In genomic region chr10:89515031-89515841, GRCh38 we compare ENCODE assay signal across 9 cellular contexts. TPM values are rescaled to one million over a fixed set of nuclear protein-coding genes. Genes with fewer than 3 reads are reported as not detected.
DNase-seq lines count a peak whose midpoint lies in the region; ATAC-seq and TF ChIP-seq lines count a peak whose summit lies in the region.
"Had no signal": no experiment of that assay in that cellular context is flagged by ENCODE, and none has a peak within 500 bp of the region (broad histone marks: within the 10 kb centered on the region; RNA-seq: fewer than 3 reads in every experiment).

No MANE protein-coding gene starts in this region.

- dilution Hi-C loops in IMR-90 (cut with HindIII; ENCODE audit: low sequenced_read_pairs, unreplicated experiment): no loop called here

- peak overlapping the region; percentile 88 for H2BK15ac ChIP-seq in IMR-90 (ENCODE audit: low read depth, low read length)

- CTCF ChIA-PET in IMR-90 (lab: Yijun Ruan, JAX): interaction anchor here (0.5 to 1.0 kb wide), 3 partner anchors 12 to 397 kb away, joined by 3 read pairs; no protein-coding TSS in a partner anchor

- peak overlapping the region; percentile 70 for H3K14ac ChIP-seq in IMR-90 (replicated peaks; ENCODE audit: low read depth, low read length)

- H4K20me1 ChIP-seq in IMR-90 (ENCODE audit: insufficient read depth, low read length): no peaks in the 10 kb centered on the region

- no peaks in the 10 kb centered on the region for H3K27me3 Mint-ChIP-seq in glutamatergic neuron (ENCODE audit: unreplicated experiment)

- peak overlapping the region; percentile 40; the same call in 1 of the 2 replicates for H4K5ac ChIP-seq in IMR-90 (ENCODE audit: low read depth, low read length)

- peak overlapping the region; percentile 79 for H3K27ac ChIP-seq in IMR-90 (ENCODE audit: insufficient read depth, low read length)
- H3K27ac ChIP-seq in duodenal mucosa (ENCODE audit: low read depth, low read length): peak overlapping the region; percentile 26
- H3K27ac ChIP-seq in lower lobe of right lung: peak overlapping the region; percentile 47
- H3K27ac ChIP-seq in upper lobe of right lung: peak overlapping the region; percentile 32

- H2AK9ac ChIP-seq in IMR-90 (replicated peaks; ENCODE audit: low read depth, low read length, poor library complexity): no peak overlapping the region

- H3K36me3 ChIP-seq in IMR-90 (ENCODE audit: control insufficient read depth, insufficient read depth, low read length) (no peaks in the 10 kb centered on the region), duodenal mucosa (ENCODE audit: control insufficient read depth in 1 of 2, insufficient read depth in 2 of 2, low read length in 2 of 2) (no peaks in the 10 kb centered on the region), lower lobe of right lung (no peaks in the 10 kb centered on the region), upper lobe of right lung (no peaks in the 10 kb centered on the region)

- peak overlapping the region; percentile 49 for H3K23ac ChIP-seq in IMR-90 (ENCODE audit: low read depth, low read length)

- H2BK20ac ChIP-seq in IMR-90 (ENCODE audit: low read depth, low read length): peak overlapping the region; percentile 80

- peak overlapping the region; percentile 81 for H3K4ac ChIP-seq in IMR-90 (ENCODE audit: low read depth, low read length)

- H3K27ac Mint-ChIP-seq in glutamatergic neuron (ENCODE audit: unreplicated experiment): no peak overlapping the region

- peak overlapping the region; percentile 72 for H2AK5ac ChIP-seq in IMR-90 (ENCODE audit: low read depth, low read length)

- H3K56ac ChIP-seq in IMR-90 (ENCODE audit: extremely low read depth, insufficient read depth, low read length): peak overlapping the region; percentile 81

- peak overlapping the region; percentile 62 for H3K4me2 ChIP-seq in IMR-90 (ENCODE audit: low read depth, low read length)

- H3K4me1 ChIP-seq in IMR-90 (ENCODE audit: control insufficient read depth, insufficient read depth, low read length) (peaks cover 24% of the 10 kb centered on the region), duodenal mucosa (ENCODE audit: control insufficient read depth in 1 of 2, insufficient read depth in 2 of 2, low read length in 2 of 2) (peaks cover 0 to 4% of the 10 kb centered on the region in 2 donors), lower lobe of right lung (no peaks in the 10 kb centered on the region), upper lobe of right lung (no peaks in the 10 kb centered on the region)

- H3K36me3 Mint-ChIP-seq in glutamatergic neuron (ENCODE audit: unreplicated experiment): no peaks in the 10 kb centered on the region

- no TSS peak for BruUV-seq in IMR-90 (replicated peaks; lab: Mats Ljungman, UMichigan)

- H3K4me1 Mint-ChIP-seq in glutamatergic neuron (ENCODE audit: low read depth, unreplicated experiment): no peaks in the 10 kb centered on the region

- peak overlapping the region; percentile 92 for H2BK120ac ChIP-seq in IMR-90 (ENCODE audit: low read depth, low read length)

- DNase-seq in IMR-90 (peak; percentile 100), lower lobe of right lung (no peak), upper lobe of right lung (no peak), GM19238 (ENCODE audit: insufficient read length, low spot score) (no peak), glutamatergic neuron (no peak)
- DNase-seq in activated CD8-positive, alpha-beta memory T cell treated with anti-CD3 and anti-CD28 coated beads for 24 hours: no peak
- DNase-seq: caudate nucleus, NCI-H526 treated with DMSO at 0.1 percent for 48 hours had no signal

- no peak; the same call in 1 of the 2 replicates for TF ChIP-seq RAD21 in IMR-90 (IDR thresholded peaks at IDR 0.05; ENCODE audit: low read length)

- peak overlapping the region; percentile 71 for H3K9ac ChIP-seq in IMR-90 (ENCODE audit: low read depth, low read length)
- no peak overlapping the region for H3K9ac ChIP-seq in duodenal mucosa (ENCODE audit: low read depth in 1 of 2, low read length in 2 of 2)

- no peak overlapping the region for H3K4me3 Mint-ChIP-seq in glutamatergic neuron (ENCODE audit: unreplicated experiment)

- peaks cover 12% of the 10 kb centered on the region for H3K9me1 ChIP-seq in IMR-90 (ENCODE audit: insufficient read depth, low read length)

- in situ Hi-C loops in IMR-90 (cut with MboI; ENCODE audit: low sequenced_read_pairs): no loop called here

- H3K4me3 ChIP-seq in IMR-90 (ENCODE audit: insufficient read depth, low read depth, low read length) (peak overlapping the region; percentile 12; the same call in 1 of the 2 replicates), duodenal mucosa (ENCODE audit: low read depth in 1 of 2, low read length in 2 of 2) (no peak overlapping the region), lower lobe of right lung (no peak overlapping the region), upper lobe of right lung (no peak overlapping the region)

- H2BK5ac ChIP-seq in IMR-90 (ENCODE audit: low read depth, low read length, poor library complexity, severe bottlenecking): peak overlapping the region; percentile 97

- 7% methylated on average over 3 of the region's 8 CpGs; no CpG with 5 or more reads in 1 of the 2 experiments for WGBS in IMR-90 (ENCODE audit: extremely low coverage in 2 of 2, insufficient read length in 1 of 2), 2 experiments

- POLR2A ChIA-PET in IMR-90 (lab: Charles Lee; ENCODE audit: unreplicated experiment): no interaction called here

- intact Hi-C loops in IMR-90 (cut with micrococcal nuclease): loop anchor here (5.0 kb wide), 3 partner anchors 33 to 187 kb away; partner anchors contain the start of gene KIF20B
- intact Hi-C loops in lower lobe of right lung (cut with DNase I): no loop called here
- intact Hi-C loops in upper lobe of right lung (cut with DNase I): no loop called here

- no peaks in the 10 kb centered on the region; the same call in 1 of the 2 replicates for H3K9me3 ChIP-seq in IMR-90 (ENCODE audit: control insufficient read depth, insufficient read depth, low read length)
- H3K9me3 ChIP-seq in duodenal mucosa (ENCODE audit: control insufficient read depth in 1 of 2, low read length in 2 of 2): no peaks in the 10 kb centered on the region
- no peaks in the 10 kb centered on the region for H3K9me3 ChIP-seq in lower lobe of right lung
- H3K9me3 ChIP-seq in upper lobe of right lung: no peaks in the 10 kb centered on the region

- H3K9me3 Mint-ChIP-seq in glutamatergic neuron (ENCODE audit: unreplicated experiment): no peaks in the 10 kb centered on the region

- H2AFZ ChIP-seq in IMR-90 (replicated peaks; ENCODE audit: low read length, poor library complexity): peak overlapping the region; percentile 68

- peak overlapping the region; percentile 62 to 88 for H4K8ac ChIP-seq in IMR-90 (ENCODE audit: low read depth in 2 of 2, low read length in 2 of 2)

- peak overlapping the region; percentile 90; the same call in 1 of the 2 replicates for H3K18ac ChIP-seq in IMR-90 (ENCODE audit: low read depth, low read length)

- H3K27me3 ChIP-seq in IMR-90 (ENCODE audit: control insufficient read depth, insufficient read depth, low read length) (no peaks in the 10 kb centered on the region), duodenal mucosa (ENCODE audit: control insufficient read depth in 1 of 2, insufficient read depth in 2 of 2, low read length in 2 of 2) (no peaks in the 10 kb centered on the region), lower lobe of right lung (ENCODE audit: low read depth) (no peaks in the 10 kb centered on the region), upper lobe of right lung (no peaks in the 10 kb centered on the region)

- 0 out of 4 replicates have a peak, but pooled peaks cover 0 to 3% of the 10 kb centered on the region in 2 experiments for H3K79me1 ChIP-seq in IMR-90 (ENCODE audit: low read depth in 1 of 2, low read length in 2 of 2)

- ATAC-seq in IMR-90 (ENCODE audit: low read depth): peak; percentile 85
- ATAC-seq in lower lobe of right lung: peak; percentile 47 to 57
- ATAC-seq in upper lobe of right lung: peak; percentile 28

- peak overlapping the region; percentile 86 for H4K91ac ChIP-seq in IMR-90 (ENCODE audit: insufficient read depth, low read depth, low read length)

- TF ChIP-seq POLR2A in IMR-90 (IDR thresholded peaks at IDR 0.05; ENCODE audit: low read depth, low read length): peak; percentile 33; the same call in 1 of the 2 replicates

- TF ChIP-seq CTCF in IMR-90 (conservative IDR thresholded peaks at IDR 0.05; ENCODE audit: low read depth, low read length): no peak
- TF ChIP-seq CTCF in lower lobe of right lung (IDR thresholded peaks at IDR 0.05): no peak
- no peak for TF ChIP-seq CTCF in upper lobe of right lung (IDR thresholded peaks at IDR 0.05)
- no peak for TF ChIP-seq CTCF in glutamatergic neuron (IDR thresholded peaks at IDR 0.05; ENCODE audit: partially characterized antibody, unreplicated experiment)

TF ChIP-seq in IMR-90, 13 proteins besides CTCF, POLR2A, EP300 and RAD21 (continues in another document):
- TF ChIP-seq NFE2L2 (IDR thresholded peaks at IDR 0.05; ENCODE audit: low read depth, low read length) (peak; percentile 77; the same call in 1 of the 2 replicates), RFX5 (IDR thresholded peaks at IDR 0.05; ENCODE audit: low read depth, low read length) (no peak), MAFK (IDR thresholded peaks at IDR 0.05; ENCODE audit: low read depth, low read length) (peak; percentile 80), RCOR1 (IDR thresholded peaks at IDR 0.05; ENCODE audit: insufficient replicate concordance, low read length) (no peak), USF2 (IDR thresholded peaks at IDR 0.05; ENCODE audit: low read depth, low read length) (peak; percentile 11; the same call in 1 of the 2 replicates), CEBPB (IDR thresholded peaks at IDR 0.05; ENCODE audit: low read depth, low read length) (peak; percentile 85), MXI1 (IDR thresholded peaks at IDR 0.05; ENCODE audit: borderline replicate concordance, low read depth, low read length) (no peak), BHLHE40 (IDR thresholded peaks at IDR 0.05; ENCODE audit: low read depth, low read length) (peak; percentile 4; the same call in 1 of the 2 replicates), FOS (IDR thresholded peaks at IDR 0.05; ENCODE audit: low read depth, low read length) (peak; percentile 80)

RNA-seq across cellular contexts. Expression of gene SLC16A12, which starts 20.2 kb away (rescaled TPM):
- total RNA-seq in IMR-90 (2012; rRNA removed) (1.6 and 2.2 TPM in 2 replicates), lower lobe of right lung (1.0 TPM), upper lobe of right lung (1.9 TPM), glutamatergic neuron (ENCODE audit: unreplicated experiment) (not detected)
- polyA plus RNA-seq in IMR-90 (2012; rRNA removed): 1.0 and 1.4 TPM in 2 replicates
- 0.45 and 0.50 TPM in 2 replicates for polyA plus RNA-seq in IMR-90 (2012; cell fraction: cytosol; rRNA removed)
- polyA plus RNA-seq in IMR-90 (2012; cell fraction: nucleus; rRNA removed; ENCODE audit: low replicate concordance): 0.26 and 1.4 TPM in 2 replicates

Comparison
In these comparisons a context has a peak if more than half of its experiments do, and no peak if none do; other contexts are left out.
1. ATAC-seq: peak in every context shown above with its lines; median percentile 85 in IMR-90; 52 in lower lobe of right lung; 28 in upper lobe of right lung.
2. H3K27ac ChIP-seq: peak in every context shown above with its lines; median percentile 79 in IMR-90; 47 in lower lobe of right lung; 32 in upper lobe of right lung; 26 in duodenal mucosa.